1 cellular context compared by ENCODE assay signal in the genomic region with DNA sequence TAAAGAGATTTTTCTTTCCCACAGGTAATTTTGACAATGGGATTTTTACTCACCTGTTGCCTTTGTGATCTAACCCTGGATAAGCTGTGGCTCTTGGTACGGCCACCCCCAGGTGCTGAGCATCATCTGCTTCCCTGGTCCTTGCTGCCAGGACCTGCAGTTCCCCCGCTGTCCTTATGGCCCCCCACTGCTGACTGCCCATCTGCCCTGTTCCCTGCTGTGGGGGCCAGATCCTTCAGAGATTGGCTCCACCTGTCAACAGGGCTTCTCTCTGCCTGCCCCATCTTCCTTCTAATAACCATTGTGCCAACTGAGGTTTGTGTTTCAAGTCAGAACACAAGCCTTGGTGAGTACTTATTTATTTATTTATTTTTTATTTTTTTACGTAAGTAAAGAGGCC.
TF ChIP-seq lines count a peak whose summit lies in the region.

No MANE protein-coding gene starts in this region.

TF ChIP-seq in H1, 55 proteins besides CTCF, POLR2A, EP300 and RAD21:
- no peak for TF ChIP-seq RFX5 (IDR thresholded peaks at IDR 0.05; ENCODE audit: borderline replicate concordance, low read depth, low read length)
- no peak for TF ChIP-seq POU5F1 (IDR thresholded peaks at IDR 0.05; ENCODE audit: low read depth, low read length)
- TF ChIP-seq SIX5 (IDR thresholded peaks at IDR 0.05; ENCODE audit: low read depth, low read length): no peak
- no peak for TF ChIP-seq KDM5A (IDR thresholded peaks at IDR 0.05; ENCODE audit: low read length)
- no peak for TF ChIP-seq SIN3A (conservative IDR thresholded peaks at IDR 0.05 in 1 of 2, IDR thresholded peaks at IDR 0.05 in 1 of 2; ENCODE audit: low read depth in 1 of 2, low read length in 2 of 2)
- TF ChIP-seq HDAC2 (IDR thresholded peaks at IDR 0.05; ENCODE audit: borderline replicate concordance in 1 of 2, low read depth in 2 of 2, low read length in 2 of 2): no peak
- TF ChIP-seq RXRA (IDR thresholded peaks at IDR 0.05; ENCODE audit: insufficient read depth, low read depth, low read length): no peak
- no peak for TF ChIP-seq HDAC6 (IDR thresholded peaks at IDR 0.05; ENCODE audit: low read depth, low read length)
- no peak for TF ChIP-seq YY1 (IDR thresholded peaks at IDR 0.05; ENCODE audit: low read depth, low read length)
TF ChIP-seq in H1: peak in this region for 0.
